In genomic region chr19:18843960-18844359, GRCh38 we compare ENCODE assay signal across 1 cellular context.
TF ChIP-seq lines count a peak whose summit lies in the region.

No MANE protein-coding gene starts in this region.

TF ChIP-seq in WTC11, 78 proteins besides CTCF, POLR2A, EP300 and RAD21 (continued from another document):
- TF ChIP-seq, protein P1, sequence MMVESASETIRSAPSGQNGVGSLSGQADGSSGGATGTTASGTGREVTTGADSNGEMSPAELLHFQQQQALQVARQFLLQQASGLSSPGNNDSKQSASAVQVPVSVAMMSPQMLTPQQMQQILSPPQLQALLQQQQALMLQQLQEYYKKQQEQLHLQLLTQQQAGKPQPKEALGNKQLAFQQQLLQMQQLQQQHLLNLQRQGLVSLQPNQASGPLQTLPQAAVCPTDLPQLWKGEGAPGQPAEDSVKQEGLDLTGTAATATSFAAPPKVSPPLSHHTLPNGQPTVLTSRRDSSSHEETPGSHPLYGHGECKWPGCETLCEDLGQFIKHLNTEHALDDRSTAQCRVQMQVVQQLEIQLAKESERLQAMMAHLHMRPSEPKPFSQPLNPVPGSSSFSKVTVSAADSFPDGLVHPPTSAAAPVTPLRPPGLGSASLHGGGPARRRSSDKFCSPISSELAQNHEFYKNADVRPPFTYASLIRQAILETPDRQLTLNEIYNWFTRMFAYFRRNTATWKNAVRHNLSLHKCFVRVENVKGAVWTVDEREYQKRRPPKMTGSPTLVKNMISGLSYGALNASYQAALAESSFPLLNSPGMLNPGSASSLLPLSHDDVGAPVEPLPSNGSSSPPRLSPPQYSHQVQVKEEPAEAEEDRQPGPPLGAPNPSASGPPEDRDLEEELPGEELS (CRISPR knock-in tag; IDR thresholded peaks at IDR 0.05): no peak
- TF ChIP-seq NFATC4 (CRISPR knock-in tag; IDR thresholded peaks at IDR 0.05): no peak
- TF ChIP-seq, protein P2, sequence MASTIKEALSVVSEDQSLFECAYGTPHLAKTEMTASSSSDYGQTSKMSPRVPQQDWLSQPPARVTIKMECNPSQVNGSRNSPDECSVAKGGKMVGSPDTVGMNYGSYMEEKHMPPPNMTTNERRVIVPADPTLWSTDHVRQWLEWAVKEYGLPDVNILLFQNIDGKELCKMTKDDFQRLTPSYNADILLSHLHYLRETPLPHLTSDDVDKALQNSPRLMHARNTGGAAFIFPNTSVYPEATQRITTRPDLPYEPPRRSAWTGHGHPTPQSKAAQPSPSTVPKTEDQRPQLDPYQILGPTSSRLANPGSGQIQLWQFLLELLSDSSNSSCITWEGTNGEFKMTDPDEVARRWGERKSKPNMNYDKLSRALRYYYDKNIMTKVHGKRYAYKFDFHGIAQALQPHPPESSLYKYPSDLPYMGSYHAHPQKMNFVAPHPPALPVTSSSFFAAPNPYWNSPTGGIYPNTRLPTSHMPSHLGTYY (CRISPR knock-in tag; IDR thresholded peaks at IDR 0.05): no peak
- TF ChIP-seq PRDM15 (CRISPR knock-in tag; IDR thresholded peaks at IDR 0.05): no peak
- TF ChIP-seq, protein P3, sequence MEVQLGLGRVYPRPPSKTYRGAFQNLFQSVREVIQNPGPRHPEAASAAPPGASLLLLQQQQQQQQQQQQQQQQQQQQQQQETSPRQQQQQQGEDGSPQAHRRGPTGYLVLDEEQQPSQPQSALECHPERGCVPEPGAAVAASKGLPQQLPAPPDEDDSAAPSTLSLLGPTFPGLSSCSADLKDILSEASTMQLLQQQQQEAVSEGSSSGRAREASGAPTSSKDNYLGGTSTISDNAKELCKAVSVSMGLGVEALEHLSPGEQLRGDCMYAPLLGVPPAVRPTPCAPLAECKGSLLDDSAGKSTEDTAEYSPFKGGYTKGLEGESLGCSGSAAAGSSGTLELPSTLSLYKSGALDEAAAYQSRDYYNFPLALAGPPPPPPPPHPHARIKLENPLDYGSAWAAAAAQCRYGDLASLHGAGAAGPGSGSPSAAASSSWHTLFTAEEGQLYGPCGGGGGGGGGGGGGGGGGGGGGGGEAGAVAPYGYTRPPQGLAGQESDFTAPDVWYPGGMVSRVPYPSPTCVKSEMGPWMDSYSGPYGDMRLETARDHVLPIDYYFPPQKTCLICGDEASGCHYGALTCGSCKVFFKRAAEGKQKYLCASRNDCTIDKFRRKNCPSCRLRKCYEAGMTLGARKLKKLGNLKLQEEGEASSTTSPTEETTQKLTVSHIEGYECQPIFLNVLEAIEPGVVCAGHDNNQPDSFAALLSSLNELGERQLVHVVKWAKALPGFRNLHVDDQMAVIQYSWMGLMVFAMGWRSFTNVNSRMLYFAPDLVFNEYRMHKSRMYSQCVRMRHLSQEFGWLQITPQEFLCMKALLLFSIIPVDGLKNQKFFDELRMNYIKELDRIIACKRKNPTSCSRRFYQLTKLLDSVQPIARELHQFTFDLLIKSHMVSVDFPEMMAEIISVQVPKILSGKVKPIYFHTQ (CRISPR knock-in tag; IDR thresholded peaks at IDR 0.05): no peak
- TF ChIP-seq MXD4 (CRISPR knock-in tag; IDR thresholded peaks at IDR 0.05; ENCODE audit: borderline replicate concordance): no peak
- no peak for TF ChIP-seq HMGXB4 (CRISPR knock-in tag; IDR thresholded peaks at IDR 0.05)
- TF ChIP-seq SMAD4 (CRISPR knock-in tag; IDR thresholded peaks at IDR 0.05): no peak
- no peak for TF ChIP-seq FOXP1 (CRISPR knock-in tag; IDR thresholded peaks at IDR 0.05; ENCODE audit: borderline replicate concordance)
- no peak for TF ChIP-seq ZNF317 (CRISPR knock-in tag; IDR thresholded peaks at IDR 0.05; ENCODE audit: borderline replicate concordance, low read depth)
- TF ChIP-seq ZMAT4 (CRISPR knock-in tag; IDR thresholded peaks at IDR 0.05): no peak
- TF ChIP-seq NFYB (CRISPR knock-in tag; conservative IDR thresholded peaks at IDR 0.05; ENCODE audit: low read depth): no peak
- TF ChIP-seq RELA (CRISPR knock-in tag; IDR thresholded peaks at IDR 0.05; ENCODE audit: borderline replicate concordance): no peak
- no peak for TF ChIP-seq ZNF281 (CRISPR knock-in tag; IDR thresholded peaks at IDR 0.05)
- no peak for TF ChIP-seq ZNF138 (CRISPR knock-in tag; conservative IDR thresholded peaks at IDR 0.05)
